ENCODE assay signal across 16 cellular contexts in the genomic region with DNA sequence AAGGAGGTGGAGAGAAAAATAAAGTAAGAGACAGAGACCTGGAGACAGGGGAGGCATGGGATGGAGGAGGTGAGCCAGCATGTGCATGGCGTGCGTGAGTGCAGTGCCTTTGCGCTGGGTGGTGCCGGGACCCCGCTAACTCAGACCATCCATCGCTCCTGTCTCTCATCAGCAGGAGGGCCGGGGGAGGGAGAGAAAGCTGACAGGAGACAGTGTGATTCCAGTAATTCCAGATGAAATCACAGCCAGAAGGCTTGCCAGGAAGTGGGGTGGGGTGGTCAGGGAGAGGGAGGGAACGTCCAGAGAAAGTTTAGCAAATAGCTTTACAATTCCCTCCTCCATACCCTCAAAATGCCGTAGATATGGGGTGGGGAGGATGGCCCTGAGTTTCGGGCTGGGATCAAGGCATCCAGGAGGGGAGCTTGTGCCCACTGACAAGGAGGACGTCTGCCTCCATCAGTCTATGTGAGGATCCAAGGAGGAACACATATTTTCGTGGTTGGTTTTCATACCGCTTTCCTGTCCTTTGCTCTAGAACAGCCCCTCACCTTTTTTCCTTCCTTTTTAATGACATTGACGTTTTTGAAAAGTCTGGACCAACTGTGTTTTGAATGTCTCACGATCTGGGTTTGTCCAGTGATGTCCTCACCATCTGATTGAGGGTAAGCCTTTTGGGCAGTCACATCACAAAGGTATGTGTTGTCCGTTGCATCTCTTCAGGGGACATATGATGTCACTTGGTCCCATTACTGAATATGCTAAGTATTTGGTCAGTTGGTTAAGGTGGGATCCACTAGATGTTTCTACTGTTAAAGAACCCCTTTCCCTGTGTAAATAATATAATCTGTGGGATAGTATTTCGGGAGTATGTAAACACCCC.
DNase-seq lines count a peak whose midpoint lies in the region; ATAC-seq lines count a peak whose summit lies in the region.
"Had no signal": no experiment of that assay in that cellular context is flagged by ENCODE, and none has a peak within 500 bp of the region (broad histone marks: within the 10 kb centered on the region; RNA-seq: fewer than 3 reads in every experiment).

No MANE protein-coding gene starts in this region.

- 26 to 53% (median 34%) methylated on average over 17 of the region's 17 CpGs for WGBS in adipose tissue, 3 donors

- H3K4me3 ChIP-seq in rectal smooth muscle tissue (ENCODE audit: low read length), result no peak overlapping the region
- H3K4me3 ChIP-seq: breast epithelium had no signal

- H3K9ac ChIP-seq in rectal smooth muscle tissue (ENCODE audit: low read length), result no peak overlapping the region

- DNase-seq in Daoy (ENCODE audit: low read depth), result peak; percentile 88
- peak; percentile 57 for DNase-seq in left cardiac atrium
- no peak for DNase-seq in iPS-NIHi11 (ENCODE audit: low spot score)
- no peak for DNase-seq in activated CD4-positive, alpha-beta T cell treated with anti-CD3 and anti-CD28 coated beads for 48 hours
- no peak for DNase-seq in inferior parietal cortex (ENCODE audit: extremely low spot score)
- DNase-seq: activated T-cell treated with anti-CD3 and anti-CD28 coated beads for 4 hours; KBM-7; NCI-H146; NCI-H748 treated with DMSO at 0.1 percent for 48 hours; stimulated activated CD8-positive, alpha-beta memory T cell treated with anti-CD3 and anti-CD28 coated beads, Interleukin-4, amount 100 ng/mL, for 48 hours; WERI-Rb-1 had no signal

- intact Hi-C loops in left cardiac atrium (cut with DNase I), result no loop called here

- peak overlapping the region; percentile 32 for H3K27ac ChIP-seq in adipose tissue (ENCODE audit: low read depth, low read length)
- H3K27ac ChIP-seq in rectal smooth muscle tissue (ENCODE audit: low read depth, low read length), result peak overlapping the region; percentile 40
- H3K27ac ChIP-seq: breast epithelium, C4-2B, WERI-Rb-1 had no signal

- H3K36me3 ChIP-seq in rectal smooth muscle tissue (ENCODE audit: control insufficient read depth, insufficient read depth, low read length), result no peaks in the 10 kb centered on the region
- H3K36me3 ChIP-seq: breast epithelium, WERI-Rb-1 had no signal

- H3K4me1 ChIP-seq in rectal smooth muscle tissue (ENCODE audit: control insufficient read depth, insufficient read depth, low read length), result peaks cover 16% of the 10 kb centered on the region
- H3K4me1 ChIP-seq: breast epithelium had no signal

- H3K27me3 ChIP-seq in rectal smooth muscle tissue (ENCODE audit: control insufficient read depth, insufficient read depth, low read length), result no peaks in the 10 kb centered on the region
- H3K27me3 ChIP-seq: breast epithelium had no signal

- ATAC-seq in left cardiac atrium (peak; percentile 59 to 81), HG02852 (IDR thresholded peaks at IDR 0.05; ENCODE audit: unreplicated experiment) (no peak)

Comparison
In these comparisons a context has a peak if more than half of its experiments do, and no peak if none do; other contexts are left out.
1. DNase-seq: peak in Daoy (single experiment) and left cardiac atrium (single experiment); none in iPS-NIHi11 (single experiment), activated CD4-positive, alpha-beta T cell treated with anti-CD3 and anti-CD28 coated beads for 48 hours (single experiment) and inferior parietal cortex (single experiment).